Comparison of ENCODE assay signal across 13 cellular contexts in genomic region chr21:37877888-37878684, GRCh38. TPM values are rescaled to one million over a fixed set of nuclear protein-coding genes. Genes with fewer than 3 reads are reported as not detected.
A peak's percentile ranks its signal among the peaks of the same experiment; 100 is the strongest.
DNase-seq lines count a peak whose midpoint lies in the region; ATAC-seq and TF ChIP-seq lines count a peak whose summit lies in the region.
"Had no signal": no experiment of that assay in that cellular context is flagged by ENCODE, and none has a peak within 500 bp of the region (broad histone marks: within the 10 kb centered on the region; RNA-seq: fewer than 3 reads in every experiment).

No MANE protein-coding gene starts in this region.

- H3K27ac ChIP-seq in RWPE2 (ENCODE audit: poor library complexity, severe bottlenecking) (peak overlapping the region; percentile 86), mesenchymal stem cell (ENCODE audit: low read length, poor library complexity, severe bottlenecking) (peak overlapping the region; percentile 93)

- H2AK5ac ChIP-seq in mesenchymal stem cell (ENCODE audit: low read length, severe bottlenecking), result peak overlapping the region; percentile 67

- H2AFZ ChIP-seq in mesenchymal stem cell (ENCODE audit: low read depth, low read length), result no peak overlapping the region

- H3K79me1 ChIP-seq in mesenchymal stem cell (replicated peaks; ENCODE audit: low read length, poor library complexity, severe bottlenecking), result peaks cover 7% of the 10 kb centered on the region

- H3K27me3 Mint-ChIP-seq in activated T-cell treated with anti-CD3 and anti-CD28 coated beads, Interleukin-2, amount 50 U/mL, for 24 hours, result peaks cover 15% of the 10 kb centered on the region
- H3K27me3 Mint-ChIP-seq in T-cell, result peaks cover 2 to 6% of the 10 kb centered on the region in 2 donors

- 93% methylated on average over 3 of the region's 3 CpGs for WGBS in mesenchymal stem cell

- H3K9me3 Mint-ChIP-seq in activated T-cell treated with anti-CD3 and anti-CD28 coated beads, Interleukin-2, amount 50 U/mL, for 24 hours, result no peaks in the 10 kb centered on the region
- H3K9me3 Mint-ChIP-seq in T-cell, result no peaks in the 10 kb centered on the region
- H3K9me3 Mint-ChIP-seq: CD4-positive, alpha-beta memory T cell had no signal

- no peak overlapping the region for H2BK120ac ChIP-seq in mesenchymal stem cell (ENCODE audit: low read depth, low read length)

- H2BK15ac ChIP-seq in mesenchymal stem cell (ENCODE audit: low read depth, poor library complexity, severe bottlenecking), result no peak overlapping the region

- H3K4me3 Mint-ChIP-seq in activated T-cell treated with anti-CD3 and anti-CD28 coated beads, Interleukin-2, amount 50 U/mL, for 24 hours, result no peak overlapping the region
- no peak overlapping the region for H3K4me3 Mint-ChIP-seq in T-cell
- H3K4me3 Mint-ChIP-seq: CD4-positive, alpha-beta memory T cell had no signal

- H3K27ac Mint-ChIP-seq in activated T-cell treated with anti-CD3 and anti-CD28 coated beads, Interleukin-2, amount 50 U/mL, for 24 hours, result peak overlapping the region; percentile 58
- H3K27ac Mint-ChIP-seq in T-cell, result no peak overlapping the region
- H3K27ac Mint-ChIP-seq: CD4-positive, alpha-beta memory T cell had no signal

- H3K4ac ChIP-seq in mesenchymal stem cell (ENCODE audit: low read depth in 1 of 2, low read length in 2 of 2), result no peak overlapping the region

- H2BK12ac ChIP-seq in mesenchymal stem cell (ENCODE audit: low read length in 2 of 2), result peak overlapping the region in 1 of 2 experiments; percentile 79

- H2BK5ac ChIP-seq in mesenchymal stem cell (ENCODE audit: low read depth, low read length, poor library complexity, severe bottlenecking), result peak overlapping the region; percentile 60

- CTCF ChIA-PET in T-cell (lab: Charles Lee), result no interaction called here

- ATAC-seq in RWPE2 (ENCODE audit: low read depth), result no peak
- ATAC-seq in GM19397 (IDR thresholded peaks at IDR 0.05; ENCODE audit: unreplicated experiment), result no peak
- no peak for ATAC-seq in T-cell (replicated peaks in 1 of 4)

- H3K4me2 ChIP-seq in mesenchymal stem cell (ENCODE audit: low read length, poor library complexity, severe bottlenecking), result no peak overlapping the region

- H4K91ac ChIP-seq in mesenchymal stem cell (ENCODE audit: low read length), result no peak overlapping the region

- H3K4me1 ChIP-seq in RWPE2 (ENCODE audit: insufficient read depth, poor library complexity, severe bottlenecking) (peaks cover 34% of the 10 kb centered on the region), mesenchymal stem cell (ENCODE audit: control insufficient read depth, insufficient read depth, low read depth, low read length) (peaks cover 26% of the 10 kb centered on the region)

- H3K14ac ChIP-seq in mesenchymal stem cell (ENCODE audit: low read length in 2 of 2), result peak overlapping the region in 1 of 2 experiments; percentile 9

- H3K9me3 ChIP-seq in RWPE2 (ENCODE audit: severe bottlenecking) (no peaks in the 10 kb centered on the region), mesenchymal stem cell (ENCODE audit: control insufficient read depth, low read length) (no peaks in the 10 kb centered on the region)

- no peak overlapping the region for H4K8ac ChIP-seq in mesenchymal stem cell (ENCODE audit: low read length)

- no peak for DNase-seq in activated T-cell treated with anti-CD3 and anti-CD28 coated beads, Interleukin-2, amount 50 U/mL, for 24 hours
- DNase-seq in activated T-cell treated with anti-CD3 and anti-CD28 coated beads for 4 hours (no peak), G401 (ENCODE audit: low spot score) (peak; percentile 54), RWPE2 (ENCODE audit: low spot score) (no peak), mesenchymal stem cell (no peak), T-cell (no peak)
- DNase-seq in activated CD4-positive, CD25-positive, alpha-beta regulatory T cell treated with anti-CD3 and anti-CD28 coated beads, Interleukin-2, amount 50 U/mL, for 72 hours, result no peak
- DNase-seq: CD4-positive, alpha-beta memory T cell; DMS79; NCI-H2081 treated with DMSO at 0.1 percent for 48 hours; SHP77 treated with DMSO at 0.1 percent for 48 hours had no signal

- no peak overlapping the region for H3K23ac ChIP-seq in mesenchymal stem cell (ENCODE audit: low read length in 2 of 2)

- TF ChIP-seq CTCF in RWPE2 (IDR thresholded peaks at IDR 0.05; ENCODE audit: poor library complexity, severe bottlenecking), result no peak

- in situ Hi-C loops in G401 (cut with HindIII; ENCODE audit: low sequenced_read_pairs), result no loop called here

- POLR2A ChIA-PET in T-cell (lab: Charles Lee), result no interaction called here

- H3K4me3 ChIP-seq in RWPE2 (ENCODE audit: severe bottlenecking) (no peak overlapping the region), mesenchymal stem cell (ENCODE audit: insufficient read depth in 1 of 2, low read depth in 1 of 2, low read length in 2 of 2) (no peak overlapping the region)
- H3K4me3 ChIP-seq: K562 had no signal

- H3K36me3 ChIP-seq in RWPE2 (ENCODE audit: low read depth), result no peaks in the 10 kb centered on the region
- no peaks in the 10 kb centered on the region for H3K36me3 ChIP-seq in mesenchymal stem cell (ENCODE audit: control insufficient read depth in 1 of 2, insufficient read depth in 2 of 2, low read depth in 1 of 2, low read length in 2 of 2)

- H3K18ac ChIP-seq in mesenchymal stem cell (ENCODE audit: low read depth in 1 of 2, low read length in 2 of 2), result peak overlapping the region; percentile 25 to 91

- H3K9ac ChIP-seq in mesenchymal stem cell (ENCODE audit: low read length), result no peak overlapping the region

- no peaks in the 10 kb centered on the region for H3K36me3 Mint-ChIP-seq in activated T-cell treated with anti-CD3 and anti-CD28 coated beads, Interleukin-2, amount 50 U/mL, for 24 hours (ENCODE audit: low read depth)
- no peaks in the 10 kb centered on the region for H3K36me3 Mint-ChIP-seq in T-cell
- H3K36me3 Mint-ChIP-seq: CD4-positive, alpha-beta memory T cell had no signal

- H3K27me3 ChIP-seq in RWPE2 (ENCODE audit: insufficient read depth, poor library complexity, severe bottlenecking) (no peaks in the 10 kb centered on the region), mesenchymal stem cell (ENCODE audit: control insufficient read depth in 1 of 2, insufficient read depth in 1 of 2, low read length in 2 of 2) (peaks cover 0 to 55% of the 10 kb centered on the region in 2 experiments)

- H3K4me1 Mint-ChIP-seq in activated T-cell treated with anti-CD3 and anti-CD28 coated beads, Interleukin-2, amount 50 U/mL, for 24 hours (ENCODE audit: low read depth), result peaks cover 11% of the 10 kb centered on the region
- H3K4me1 Mint-ChIP-seq in T-cell, result no peaks in the 10 kb centered on the region
- H3K4me1 Mint-ChIP-seq: CD4-positive, alpha-beta memory T cell had no signal

RNA-seq across cellular contexts. Expression of gene KCNJ6, which starts 38.2 kb away (rescaled TPM):
- total RNA-seq in G401 (2014; rRNA removed; shearing (Covaris generic)), result not detected in 2 replicates
- 4.6 TPM for polyA plus RNA-seq in mesenchymal stem cell (2013, experiment 1 of 2)
- 5.0 TPM for polyA plus RNA-seq in mesenchymal stem cell (2013, experiment 2 of 2)
- not detected for total RNA-seq in T-cell
- total RNA-seq: CD4-positive, alpha-beta memory T cell had no signal
- polyA plus RNA-seq: CD4-positive, alpha-beta memory T cell had no signal
